In genomic region chr3:108113975-108114374, GRCh38 we compare ENCODE assay signal across 23 cellular contexts. TPM values are rescaled to one million over a fixed set of nuclear protein-coding genes. Genes with fewer than 3 reads are reported as not detected.
DNase-seq lines count a peak whose midpoint lies in the region; FAIRE-seq and TF ChIP-seq lines count a peak whose summit lies in the region.
"Had no signal": no experiment of that assay in that cellular context is flagged by ENCODE, and none has a peak within 500 bp of the region (broad histone marks: within the 10 kb centered on the region; RNA-seq: fewer than 3 reads in every experiment).

No MANE protein-coding gene starts in this region.

- H2BK5ac ChIP-seq in H1 (ENCODE audit: low read depth, low read length): no peak overlapping the region

- TF ChIP-seq RAD21 in H1 (IDR thresholded peaks at IDR 0.05 in 1 of 2, conservative IDR thresholded peaks at IDR 0.05 in 1 of 2; ENCODE audit: low read depth in 2 of 2, low read length in 2 of 2): no peak

- H3K4me1 Mint-ChIP-seq in MCF 10A (ENCODE audit: insufficient read depth, unreplicated experiment) (no peaks in the 10 kb centered on the region), neural progenitor cell (peaks cover 5% of the 10 kb centered on the region)

- H3K23me2 ChIP-seq in H1 (ENCODE audit: low read depth, low read length): no peaks in the 10 kb centered on the region

- no peaks in the 10 kb centered on the region for H3K36me3 ChIP-seq in mammary epithelial cell (ENCODE audit: insufficient read depth, low read length)
- H3K36me3 ChIP-seq in H1 (ENCODE audit: control insufficient read depth in 2 of 4, insufficient read depth in 4 of 4, low read length in 3 of 4): no peaks in the 10 kb centered on the region
- no peaks in the 10 kb centered on the region for H3K36me3 ChIP-seq in neural progenitor cell
- H3K36me3 ChIP-seq: BLaER1 had no signal

- CTCF ChIA-PET in mammary epithelial cell (lab: Charles Lee; ENCODE audit: low non-redundant PET) (no interaction called here), MCF 10A (lab: Yijun Ruan, JAX) (no interaction called here), H1 (lab: Charles Lee; ENCODE audit: partially characterized antibody) (no interaction called here)

- H4K8ac ChIP-seq in H1 (ENCODE audit: extremely low read depth, insufficient read depth, low read length): no peak overlapping the region; the same call in 1 of the 2 replicates

- intact Hi-C loops in mammary epithelial cell (cut with micrococcal nuclease) (no loop called here), MCF 10A (cut with micrococcal nuclease) (no loop called here)

- no peak for TF ChIP-seq EP300 in H1 (IDR thresholded peaks at IDR 0.05; ENCODE audit: borderline replicate concordance in 1 of 2, low read depth in 2 of 2, low read length in 2 of 2)

- DNase-seq in mammary epithelial cell (no peak), MCF 10A (ENCODE audit: unreplicated experiment) (no peak), H1 (ENCODE audit: low read depth in 1 of 2, low spot score in 2 of 2) (no peak), neural progenitor cell (ENCODE audit: low spot score) (no peak), GM19240 (ENCODE audit: insufficient read length, low spot score) (no peak), NCI-H1694 treated with DMSO at 0.1 percent for 48 hours (lab: John Stamatoyannopoulos, UW) (no peak), GM13977 (ENCODE audit: low spot score) (no peak)
- no peak for DNase-seq in stimulated activated naive CD4-positive, alpha-beta T cell (lab: John Stamatoyannopoulos, UW)
- DNase-seq: Caco-2; CD4-positive, CD25-positive, alpha-beta regulatory T cell; CD8-positive, alpha-beta T cell; DMS153; DND-41; GOT3; HCEC 1CT had no signal

- dilution Hi-C loops in mammary epithelial cell (cut with HindIII; ENCODE audit: low sequenced_read_pairs): no loop called here

- H3K4me3 ChIP-seq in mammary epithelial cell (replicated peaks in 1 of 3; ENCODE audit: insufficient read depth in 1 of 3, low read depth in 2 of 3, low read length in 3 of 3) (no peak overlapping the region), H1 (ENCODE audit: extremely low read depth in 1 of 4, insufficient read depth in 2 of 4, low read depth in 3 of 4, low read length in 4 of 4) (no peak overlapping the region), neural progenitor cell (no peak overlapping the region)
- H3K4me3 ChIP-seq: BLaER1 had no signal

- H3K4me1 ChIP-seq in mammary epithelial cell (ENCODE audit: insufficient read depth, low read length) (no peaks in the 10 kb centered on the region), H1 (replicated peaks in 1 of 4; ENCODE audit: control insufficient read depth in 3 of 4, insufficient read depth in 4 of 4, low read length in 3 of 4) (peaks cover 0 to 5% (median 0%) of the 10 kb centered on the region in 4 experiments; a peak in 1 of 7 replicates), neural progenitor cell (no peaks in the 10 kb centered on the region)
- H3K4me1 ChIP-seq: BLaER1, Caco-2 had no signal

- H3K56ac ChIP-seq in H1 (replicated peaks; ENCODE audit: insufficient read length, low read depth, low read length): no peak overlapping the region

- TF ChIP-seq POLR2A in H1 (IDR thresholded peaks at IDR 0.05; ENCODE audit: control extremely low read depth in 1 of 2, low read depth in 2 of 2, low read length in 2 of 2): no peak

- H3K4me3 Mint-ChIP-seq in MCF 10A (ENCODE audit: unreplicated experiment): no peak overlapping the region
- H3K4me3 Mint-ChIP-seq in neural progenitor cell: no peak overlapping the region
- H3K4me3 Mint-ChIP-seq: B cell; CD4-positive, CD25-positive, alpha-beta regulatory T cell; CD8-positive, alpha-beta T cell had no signal

- H3K27ac Mint-ChIP-seq in MCF 10A (ENCODE audit: low read depth, unreplicated experiment) (no peak overlapping the region), neural progenitor cell (no peak overlapping the region)
- H3K27ac Mint-ChIP-seq: B cell; CD4-positive, CD25-positive, alpha-beta regulatory T cell; CD8-positive, alpha-beta T cell had no signal

- H2BK12ac ChIP-seq in H1 (ENCODE audit: low read depth, low read length): no peak overlapping the region

- no peaks in the 10 kb centered on the region for H3K9me3 ChIP-seq in mammary epithelial cell (replicated peaks; ENCODE audit: insufficient read depth, low read length)
- no peaks in the 10 kb centered on the region for H3K9me3 ChIP-seq in H1 (ENCODE audit: insufficient read depth in 2 of 2, low read depth in 1 of 2, low read length in 1 of 2)
- no peaks in the 10 kb centered on the region for H3K9me3 ChIP-seq in neural progenitor cell (ENCODE audit: low read depth)
- H3K9me3 ChIP-seq: BLaER1, Caco-2 had no signal

- H3K9ac ChIP-seq in mammary epithelial cell (ENCODE audit: insufficient read depth, low read length): no peak overlapping the region
- no peak overlapping the region for H3K9ac ChIP-seq in H1 (replicated peaks in 1 of 4; ENCODE audit: extremely low read depth in 1 of 4, low read depth in 3 of 4, low read length in 3 of 4)
- no peak overlapping the region for H3K9ac ChIP-seq in neural progenitor cell
- H3K9ac ChIP-seq: BLaER1 had no signal

- H3K27me3 Mint-ChIP-seq in MCF 10A (ENCODE audit: insufficient read depth, unreplicated experiment): no peaks in the 10 kb centered on the region
- H3K27me3 Mint-ChIP-seq in neural progenitor cell (ENCODE audit: insufficient read depth, low read depth): no peaks in the 10 kb centered on the region
- H3K27me3 Mint-ChIP-seq: B cell had no signal

- POLR2A ChIA-PET in MCF 10A (lab: Yijun Ruan, JAX): no interaction called here
- POLR2A ChIA-PET in H1 (lab: Charles Lee; ENCODE audit: partially characterized antibody): no interaction called here

- H3F3A ChIP-seq in neural progenitor cell (ENCODE audit: low read depth): no peaks in the 10 kb centered on the region

- BruUV-seq in mammary epithelial cell (replicated peaks; lab: Mats Ljungman, UMichigan) (no TSS peak), MCF 10A (replicated peaks; lab: Mats Ljungman, UMichigan) (no TSS peak)

- H3K14ac ChIP-seq in H1 (ENCODE audit: insufficient read length): no peak overlapping the region

- no peak overlapping the region for H2BK15ac ChIP-seq in H1 (ENCODE audit: low read length)

- H3K4ac ChIP-seq in H1 (replicated peaks; ENCODE audit: insufficient read length, low read depth, low read length): no peak overlapping the region

- no peak overlapping the region for H4K91ac ChIP-seq in H1 (replicated peaks; ENCODE audit: insufficient read length, low read length)

- H3K79me2 ChIP-seq in mammary epithelial cell (ENCODE audit: insufficient read depth, low read length) (no peaks in the 10 kb centered on the region), H1 (ENCODE audit: control insufficient read depth in 1 of 2, insufficient read depth in 2 of 2, low read length in 2 of 2) (no peaks in the 10 kb centered on the region), neural progenitor cell (ENCODE audit: low read depth) (no peaks in the 10 kb centered on the region)

- H2BK20ac ChIP-seq in H1 (ENCODE audit: low read length): no peak overlapping the region

- no peak overlapping the region for H3K4me2 ChIP-seq in mammary epithelial cell (ENCODE audit: insufficient read depth, low read depth, low read length)
- no peak overlapping the region for H3K4me2 ChIP-seq in H1 (ENCODE audit: insufficient read depth in 1 of 2, low read depth in 2 of 2, low read length in 2 of 2)
- no peak overlapping the region for H3K4me2 ChIP-seq in neural progenitor cell
- H3K4me2 ChIP-seq: BLaER1 had no signal

- TF ChIP-seq CTCF in mammary epithelial cell (conservative IDR thresholded peaks at IDR 0.05 in 1 of 2, IDR thresholded peaks at IDR 0.05 in 1 of 2; ENCODE audit: extremely low read depth in 1 of 2, insufficient read depth in 1 of 2, low read depth in 1 of 2, low read length in 2 of 2) (no peak), MCF 10A (IDR thresholded peaks at IDR 0.05; ENCODE audit: unreplicated experiment) (no peak), H1 (IDR thresholded peaks at IDR 0.05; ENCODE audit: control extremely low read depth in 1 of 3, insufficient read depth in 1 of 3, low read depth in 1 of 3, low read length in 3 of 3) (no peak), neural progenitor cell (IDR thresholded peaks at IDR 0.05) (no peak), GM13977 (IDR thresholded peaks at IDR 0.05; ENCODE audit: extremely low read depth, insufficient read depth, missing control alignments) (no peak)

- H3K36me3 Mint-ChIP-seq in MCF 10A (ENCODE audit: insufficient read depth, unreplicated experiment) (no peaks in the 10 kb centered on the region), neural progenitor cell (no peaks in the 10 kb centered on the region)
- H3K36me3 Mint-ChIP-seq: CD4-positive, CD25-positive, alpha-beta regulatory T cell; CD8-positive, alpha-beta T cell had no signal

- no peak overlapping the region for H2AK5ac ChIP-seq in H1 (ENCODE audit: low read depth, low read length)

- H3K27ac ChIP-seq in mammary epithelial cell (ENCODE audit: insufficient read depth, low read depth, low read length) (no peak overlapping the region), H1 (ENCODE audit: low read depth, low read length) (no peak overlapping the region), neural progenitor cell (no peak overlapping the region)
- H3K27ac ChIP-seq: 22Rv1, BLaER1, C4-2B had no signal

- in situ Hi-C loops in mammary epithelial cell (cut with MboI; ENCODE audit: low sequenced_read_pairs in 2 of 2): no loop called here
- in situ Hi-C loops in GM13977 (cut with MboI; ENCODE audit: low pct_unique_long_range_greater_than_20kb, low sequenced_read_pairs, unreplicated experiment): no loop called here

- H3K79me1 ChIP-seq in H1 (ENCODE audit: low read depth, low read length): no peaks in the 10 kb centered on the region

- H3K18ac ChIP-seq in H1 (ENCODE audit: extremely low read depth, low read length): no peak overlapping the region

- no peak overlapping the region for H4K5ac ChIP-seq in H1 (ENCODE audit: insufficient read length, low read depth, low read length)

- FAIRE-seq in H1 (lab: Jason Lieb, UNC): no peak
- FAIRE-seq: A204.1, G401.6, GM12892, GM19239 had no signal

- H2BK120ac ChIP-seq in H1 (replicated peaks; ENCODE audit: low read depth, low read length): no peak overlapping the region

- H4K20me1 ChIP-seq in mammary epithelial cell (ENCODE audit: insufficient read depth, low read length) (no peaks in the 10 kb centered on the region), H1 (replicated peaks in 1 of 2; ENCODE audit: control insufficient read depth in 1 of 2, insufficient read depth in 2 of 2, low read length in 2 of 2) (no peaks in the 10 kb centered on the region), neural progenitor cell (ENCODE audit: low read depth) (no peaks in the 10 kb centered on the region)
- H4K20me1 ChIP-seq: BLaER1 had no signal

- H3K23ac ChIP-seq in H1 (ENCODE audit: insufficient read length): no peak overlapping the region

- H3K27me3 ChIP-seq in mammary epithelial cell (ENCODE audit: insufficient read depth, low read length) (no peaks in the 10 kb centered on the region), H1 (replicated peaks in 1 of 4; ENCODE audit: control insufficient read depth in 3 of 4, extremely low read depth in 1 of 4, insufficient read depth in 3 of 4, low read length in 3 of 4) (no peaks in the 10 kb centered on the region), neural progenitor cell (no peaks in the 10 kb centered on the region)
- H3K27me3 ChIP-seq: BLaER1 had no signal

- H3K9me3 Mint-ChIP-seq in MCF 10A (ENCODE audit: unreplicated experiment): no peaks in the 10 kb centered on the region
- H3K9me3 Mint-ChIP-seq in neural progenitor cell: no peaks in the 10 kb centered on the region
- H3K9me3 Mint-ChIP-seq: CD8-positive, alpha-beta T cell had no signal

- 96% methylated on average over 13 of the region's 15 CpGs for WGBS in mammary epithelial cell (ENCODE audit: low coverage, missing lambda C conversion rate)
- 90% methylated on average over 15 of the region's 15 CpGs; no CpG with 5 or more reads in 1 of the 2 experiments for WGBS in H1 (ENCODE audit: extremely low coverage in 1 of 2, insufficient coverage in 1 of 2, insufficient read length in 1 of 2, insufficient replicate concordance in 2 of 2, low coverage in 1 of 2, low lambda C conversion rate in 2 of 2, missing lambda C conversion rate in 1 of 2), 2 experiments

- H2AFZ ChIP-seq in mammary epithelial cell (ENCODE audit: low read depth, low read length) (peak overlapping the region; percentile 23), H1 (ENCODE audit: low read length) (0 out of 2 replicates have a peak overlapping the region, but pooled peaks have one; percentile 58), neural progenitor cell (replicated peaks) (peak overlapping the region; percentile 48)

RNA-seq across cellular contexts. Expression of gene CD47, which starts 23.1 kb away (rescaled TPM):
- 10 to 100 TPM; 65.0 to 68.5 TPM for total RNA-seq in mammary epithelial cell
- polyA plus RNA-seq in mammary epithelial cell: 34.4 TPM
- polyA minus RNA-seq in mammary epithelial cell: 34.3 TPM
- 28.5 and 31.5 TPM in 2 replicates for total RNA-seq in MCF 10A (2022)
- 19.3 and 21.3 TPM in 2 replicates for total RNA-seq in H1 (2021; fragmentation: NEBNext Ultra II Directional; extraction: Animal tissue kit (Norgen Biotek cat#: 25700))
- 9.0 and 14.4 TPM in 2 replicates for polyA plus RNA-seq in H1 (2011; rRNA removed)
- 16.2 TPM for polyA plus RNA-seq in H1 (2011; cell fraction: cytosol; rRNA removed)
- polyA plus RNA-seq in H1 (2011; cell fraction: nucleus; rRNA removed): 5.3 TPM
- polyA plus RNA-seq in H1 (2012, experiment 1 of 2): 7.7 to 16.6 TPM (median 13.5 TPM) in 4 replicates
- 7.2 TPM for polyA plus RNA-seq in H1 (2012, experiment 2 of 2)
- polyA plus RNA-seq in H1 (2013, experiment 1 of 2): 17.6 TPM
- polyA plus RNA-seq in H1 (2013, experiment 2 of 2): 18.2 TPM
- 12.7 TPM in 2 replicates for polyA minus RNA-seq in H1 (2011; rRNA and poly(A)+ RNA removed)
- 5.8 TPM for polyA minus RNA-seq in H1 (2011; cell fraction: cytosol; rRNA and poly(A)+ RNA removed)
- polyA minus RNA-seq in H1 (2011; cell fraction: nucleus; rRNA and poly(A)+ RNA removed): 15.0 TPM
- 81.3 and 102 TPM in 2 replicates for total RNA-seq in neural progenitor cell (ENCODE audit: low replicate concordance)
